1 cellular context compared by ENCODE assay signal in the genomic region with DNA sequence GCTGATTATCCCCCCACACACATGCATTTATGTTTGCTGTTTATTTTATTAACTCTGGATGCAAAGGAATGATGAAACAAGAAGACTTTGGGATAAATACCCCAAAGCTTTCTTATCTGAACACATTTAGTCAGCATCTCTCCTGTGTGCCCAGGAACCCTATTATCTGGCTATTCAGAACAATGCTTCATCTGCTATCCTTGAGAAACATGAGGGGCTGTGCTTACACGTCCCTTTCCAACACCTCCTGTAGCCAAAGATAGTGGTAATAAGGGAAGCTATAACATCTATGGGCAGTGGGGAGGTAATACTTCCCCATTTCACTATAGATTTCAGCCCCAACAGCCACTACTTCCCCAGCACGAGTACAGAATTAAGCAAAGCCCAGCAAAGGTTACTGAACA.
TF ChIP-seq lines count a peak whose summit lies in the region.

No MANE protein-coding gene starts in this region.

TF ChIP-seq in H1, 55 proteins besides CTCF, POLR2A, EP300 and RAD21 (continued from another document):
- TF ChIP-seq, protein P1, sequence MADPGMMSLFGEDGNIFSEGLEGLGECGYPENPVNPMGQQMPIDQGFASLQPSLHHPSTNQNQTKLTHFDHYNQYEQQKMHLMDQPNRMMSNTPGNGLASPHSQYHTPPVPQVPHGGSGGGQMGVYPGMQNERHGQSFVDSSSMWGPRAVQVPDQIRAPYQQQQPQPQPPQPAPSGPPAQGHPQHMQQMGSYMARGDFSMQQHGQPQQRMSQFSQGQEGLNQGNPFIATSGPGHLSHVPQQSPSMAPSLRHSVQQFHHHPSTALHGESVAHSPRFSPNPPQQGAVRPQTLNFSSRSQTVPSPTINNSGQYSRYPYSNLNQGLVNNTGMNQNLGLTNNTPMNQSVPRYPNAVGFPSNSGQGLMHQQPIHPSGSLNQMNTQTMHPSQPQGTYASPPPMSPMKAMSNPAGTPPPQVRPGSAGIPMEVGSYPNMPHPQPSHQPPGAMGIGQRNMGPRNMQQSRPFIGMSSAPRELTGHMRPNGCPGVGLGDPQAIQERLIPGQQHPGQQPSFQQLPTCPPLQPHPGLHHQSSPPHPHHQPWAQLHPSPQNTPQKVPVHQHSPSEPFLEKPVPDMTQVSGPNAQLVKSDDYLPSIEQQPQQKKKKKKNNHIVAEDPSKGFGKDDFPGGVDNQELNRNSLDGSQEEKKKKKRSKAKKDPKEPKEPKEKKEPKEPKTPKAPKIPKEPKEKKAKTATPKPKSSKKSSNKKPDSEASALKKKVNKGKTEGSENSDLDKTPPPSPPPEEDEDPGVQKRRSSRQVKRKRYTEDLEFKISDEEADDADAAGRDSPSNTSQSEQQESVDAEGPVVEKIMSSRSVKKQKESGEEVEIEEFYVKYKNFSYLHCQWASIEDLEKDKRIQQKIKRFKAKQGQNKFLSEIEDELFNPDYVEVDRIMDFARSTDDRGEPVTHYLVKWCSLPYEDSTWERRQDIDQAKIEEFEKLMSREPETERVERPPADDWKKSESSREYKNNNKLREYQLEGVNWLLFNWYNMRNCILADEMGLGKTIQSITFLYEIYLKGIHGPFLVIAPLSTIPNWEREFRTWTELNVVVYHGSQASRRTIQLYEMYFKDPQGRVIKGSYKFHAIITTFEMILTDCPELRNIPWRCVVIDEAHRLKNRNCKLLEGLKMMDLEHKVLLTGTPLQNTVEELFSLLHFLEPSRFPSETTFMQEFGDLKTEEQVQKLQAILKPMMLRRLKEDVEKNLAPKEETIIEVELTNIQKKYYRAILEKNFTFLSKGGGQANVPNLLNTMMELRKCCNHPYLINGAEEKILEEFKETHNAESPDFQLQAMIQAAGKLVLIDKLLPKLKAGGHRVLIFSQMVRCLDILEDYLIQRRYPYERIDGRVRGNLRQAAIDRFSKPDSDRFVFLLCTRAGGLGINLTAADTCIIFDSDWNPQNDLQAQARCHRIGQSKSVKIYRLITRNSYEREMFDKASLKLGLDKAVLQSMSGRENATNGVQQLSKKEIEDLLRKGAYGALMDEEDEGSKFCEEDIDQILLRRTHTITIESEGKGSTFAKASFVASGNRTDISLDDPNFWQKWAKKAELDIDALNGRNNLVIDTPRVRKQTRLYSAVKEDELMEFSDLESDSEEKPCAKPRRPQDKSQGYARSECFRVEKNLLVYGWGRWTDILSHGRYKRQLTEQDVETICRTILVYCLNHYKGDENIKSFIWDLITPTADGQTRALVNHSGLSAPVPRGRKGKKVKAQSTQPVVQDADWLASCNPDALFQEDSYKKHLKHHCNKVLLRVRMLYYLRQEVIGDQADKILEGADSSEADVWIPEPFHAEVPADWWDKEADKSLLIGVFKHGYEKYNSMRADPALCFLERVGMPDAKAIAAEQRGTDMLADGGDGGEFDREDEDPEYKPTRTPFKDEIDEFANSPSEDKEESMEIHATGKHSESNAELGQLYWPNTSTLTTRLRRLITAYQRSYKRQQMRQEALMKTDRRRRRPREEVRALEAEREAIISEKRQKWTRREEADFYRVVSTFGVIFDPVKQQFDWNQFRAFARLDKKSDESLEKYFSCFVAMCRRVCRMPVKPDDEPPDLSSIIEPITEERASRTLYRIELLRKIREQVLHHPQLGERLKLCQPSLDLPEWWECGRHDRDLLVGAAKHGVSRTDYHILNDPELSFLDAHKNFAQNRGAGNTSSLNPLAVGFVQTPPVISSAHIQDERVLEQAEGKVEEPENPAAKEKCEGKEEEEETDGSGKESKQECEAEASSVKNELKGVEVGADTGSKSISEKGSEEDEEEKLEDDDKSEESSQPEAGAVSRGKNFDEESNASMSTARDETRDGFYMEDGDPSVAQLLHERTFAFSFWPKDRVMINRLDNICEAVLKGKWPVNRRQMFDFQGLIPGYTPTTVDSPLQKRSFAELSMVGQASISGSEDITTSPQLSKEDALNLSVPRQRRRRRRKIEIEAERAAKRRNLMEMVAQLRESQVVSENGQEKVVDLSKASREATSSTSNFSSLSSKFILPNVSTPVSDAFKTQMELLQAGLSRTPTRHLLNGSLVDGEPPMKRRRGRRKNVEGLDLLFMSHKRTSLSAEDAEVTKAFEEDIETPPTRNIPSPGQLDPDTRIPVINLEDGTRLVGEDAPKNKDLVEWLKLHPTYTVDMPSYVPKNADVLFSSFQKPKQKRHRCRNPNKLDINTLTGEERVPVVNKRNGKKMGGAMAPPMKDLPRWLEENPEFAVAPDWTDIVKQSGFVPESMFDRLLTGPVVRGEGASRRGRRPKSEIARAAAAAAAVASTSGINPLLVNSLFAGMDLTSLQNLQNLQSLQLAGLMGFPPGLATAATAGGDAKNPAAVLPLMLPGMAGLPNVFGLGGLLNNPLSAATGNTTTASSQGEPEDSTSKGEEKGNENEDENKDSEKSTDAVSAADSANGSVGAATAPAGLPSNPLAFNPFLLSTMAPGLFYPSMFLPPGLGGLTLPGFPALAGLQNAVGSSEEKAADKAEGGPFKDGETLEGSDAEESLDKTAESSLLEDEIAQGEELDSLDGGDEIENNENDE (IDR thresholded peaks at IDR 0.05; ENCODE audit: insufficient replicate concordance, low read length) = no peak
- TF ChIP-seq NRF1 (IDR thresholded peaks at IDR 0.05; ENCODE audit: low read depth, low read length) (no peak), SRF (IDR thresholded peaks at IDR 0.05; ENCODE audit: low read depth, low read length) (no peak), CREB1 (IDR thresholded peaks at IDR 0.05) (no peak), CBX8 (IDR thresholded peaks at IDR 0.05; ENCODE audit: borderline replicate concordance, low read depth, low read length) (no peak), SAP30 (IDR thresholded peaks at IDR 0.05; ENCODE audit: insufficient read depth, insufficient replicate concordance, low read length) (no peak), SUZ12 (IDR thresholded peaks at IDR 0.05; ENCODE audit: low read length) (no peak), KDM5A (IDR thresholded peaks at IDR 0.05; ENCODE audit: low read length) (no peak)
- TF ChIP-seq, protein P2, sequence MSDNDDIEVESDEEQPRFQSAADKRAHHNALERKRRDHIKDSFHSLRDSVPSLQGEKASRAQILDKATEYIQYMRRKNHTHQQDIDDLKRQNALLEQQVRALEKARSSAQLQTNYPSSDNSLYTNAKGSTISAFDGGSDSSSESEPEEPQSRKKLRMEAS (IDR thresholded peaks at IDR 0.05) = no peak
TF ChIP-seq in H1: peak in this region for 0.
